8 cellular contexts compared by ENCODE assay signal in the genomic region with DNA sequence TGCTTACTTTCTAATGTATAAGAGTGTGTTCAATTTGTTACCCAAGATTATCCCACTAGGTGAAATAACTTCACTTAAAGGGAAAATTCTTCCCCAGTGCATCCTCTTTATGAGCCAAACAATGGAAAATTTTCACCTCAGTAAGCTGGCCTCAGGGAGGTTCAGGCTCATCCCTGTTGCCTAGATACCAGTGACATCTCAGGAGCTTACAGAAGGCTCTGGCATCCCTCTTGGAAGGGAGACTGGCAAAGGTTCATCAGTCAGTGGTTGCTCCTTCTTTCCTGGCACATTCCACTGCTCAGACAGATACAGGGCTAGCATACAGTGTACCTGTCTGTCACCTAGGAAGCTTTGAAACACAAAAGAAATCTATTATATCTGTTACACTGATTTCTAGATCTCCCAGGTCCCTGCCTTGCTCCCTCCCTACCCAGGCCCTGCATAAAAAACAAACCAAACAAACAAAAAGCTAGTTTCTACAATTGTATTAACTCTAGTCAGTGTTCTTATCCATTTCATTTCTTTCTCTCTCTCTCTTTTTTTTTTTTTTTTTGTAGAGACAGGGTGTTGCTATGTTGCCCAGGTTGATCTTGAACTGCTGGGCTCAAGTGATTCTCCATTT. TPM values are rescaled to one million over a fixed set of nuclear protein-coding genes. Genes with fewer than 3 reads are reported as not detected.
DNase-seq lines count a peak whose midpoint lies in the region; ATAC-seq, FAIRE-seq and TF ChIP-seq lines count a peak whose summit lies in the region.

No MANE protein-coding gene starts in this region.

- intact Hi-C loops in HepG2 (cut with micrococcal nuclease; ENCODE audit: unreplicated experiment), result no loop called here
- intact Hi-C loops in right lobe of liver (cut with DNase I), result no loop called here
- intact Hi-C loops in adrenal gland (cut with DNase I), result no loop called here

- TF ChIP-seq POLR2A in HepG2 (IDR thresholded peaks at IDR 0.05; ENCODE audit: insufficient read depth in 1 of 2, low read depth in 2 of 2, low read length in 2 of 2), result no peak
- TF ChIP-seq POLR2A in right lobe of liver (IDR thresholded peaks at IDR 0.05), result no peak
- peak in 1 of 2 donors; percentile 64 for TF ChIP-seq POLR2A in adrenal gland (IDR thresholded peaks at IDR 0.05)

- peaks cover 43% of the 10 kb centered on the region for H4K20me1 ChIP-seq in HepG2 (ENCODE audit: insufficient read depth, low read length)

- POLR2A ChIA-PET in HepG2 (lab: Yijun Ruan, JAX), result interaction anchor here (3.3 to 5.3 kb wide), 2 partner anchors 8 to 24 kb away, joined by 20 to 59 read pairs; no protein-coding TSS in a partner anchor

- peak overlapping the region; percentile 100 for H3K9ac ChIP-seq in HepG2 (ENCODE audit: insufficient read depth, low read depth, low read length)

- H3K27me3 ChIP-seq in HepG2 (ENCODE audit: control insufficient read depth in 1 of 2, insufficient read depth in 2 of 2, low read length in 2 of 2) (no peaks in the 10 kb centered on the region; a peak in 1 of 5 replicates), right lobe of liver (no peaks in the 10 kb centered on the region), adrenal gland (no peaks in the 10 kb centered on the region)

- H3K4me3 ChIP-seq in HepG2 (replicated peaks in 1 of 3; ENCODE audit: insufficient read depth in 1 of 3, low read depth in 2 of 3, low read length in 3 of 3) (peak overlapping the region; percentile 96 to 98 (median 97); a peak in 5 of 6 replicates), right lobe of liver (no peak overlapping the region), adrenal gland (peak overlapping the region in 1 of 4 donors; percentile 70)

- DNase-seq in HepG2 (ENCODE audit: low spot score), result no peak
- no peak for DNase-seq in right lobe of liver
- peak; percentile 47 to 80 (median 65) for DNase-seq in adrenal gland
- peak; percentile 60 for DNase-seq in islet precursor cell
- DNase-seq in urothelium cell line (ENCODE audit: low spot score), result peak; percentile 18
- no peak for DNase-seq in middle frontal gyrus (ENCODE audit: extremely low spot score, low spot score)
- no peak for DNase-seq in activated CD4-positive, CD25-positive, alpha-beta regulatory T cell treated with anti-CD3 and anti-CD28 coated beads, Interleukin-2, amount 50 U/mL, for 72 hours

- BruUV-seq in HepG2 (replicated peaks; lab: Mats Ljungman, UMichigan), result no TSS peak

- H3K4me2 ChIP-seq in HepG2 (ENCODE audit: low read depth, low read length), result peak overlapping the region; percentile 75

- TF ChIP-seq CTCF in HepG2 (CRISPR knock-in tag; IDR thresholded peaks at IDR 0.05), result no peak
- TF ChIP-seq CTCF in right lobe of liver (IDR thresholded peaks at IDR 0.05), result no peak
- no peak for TF ChIP-seq CTCF in adrenal gland (IDR thresholded peaks at IDR 0.05)

- H3K36me3 ChIP-seq in HepG2 (replicated peaks in 1 of 2; ENCODE audit: control insufficient read depth in 1 of 2, insufficient read depth in 2 of 2, low read length in 2 of 2) (peaks cover 8 to 22% of the 10 kb centered on the region in 2 experiments), right lobe of liver (peaks cover 0 to 16% (median 6%) of the 10 kb centered on the region in 4 donors), adrenal gland (replicated peaks in 1 of 2) (peaks cover 0 to 41% of the 10 kb centered on the region in 2 donors)

- no peak for TF ChIP-seq RAD21 in HepG2 (CRISPR knock-in tag; IDR thresholded peaks at IDR 0.05)

- peaks cover 66% of the 10 kb centered on the region for H3K79me2 ChIP-seq in HepG2 (ENCODE audit: insufficient read depth, low read length)

- in situ Hi-C loops in HepG2 (cut with HindIII; ENCODE audit: extremely low pct_ligation_motif_present, low pct_unique_long_range_greater_than_20kb), result no loop called here

- no peaks in the 10 kb centered on the region for H3K9me3 ChIP-seq in HepG2 (ENCODE audit: low read length)
- no peaks in the 10 kb centered on the region for H3K9me3 ChIP-seq in right lobe of liver
- H3K9me3 ChIP-seq in adrenal gland (replicated peaks in 1 of 3), result no peaks in the 10 kb centered on the region

- peaks cover 63% of the 10 kb centered on the region for H3K4me1 ChIP-seq in HepG2 (ENCODE audit: insufficient read depth, low read length)
- peaks cover 0 to 23% (median 3%) of the 10 kb centered on the region in 4 donors for H3K4me1 ChIP-seq in right lobe of liver
- H3K4me1 ChIP-seq in adrenal gland (replicated peaks in 1 of 2), result peaks cover 13 to 48% of the 10 kb centered on the region in 2 donors

- no peak overlapping the region for H2AFZ ChIP-seq in HepG2 (ENCODE audit: low read length)

- H3K27ac ChIP-seq in HepG2 (ENCODE audit: extremely low read length, insufficient read depth, low read length) (no peak overlapping the region), right lobe of liver (no peak overlapping the region), adrenal gland (peak overlapping the region in 3 of 5 donors; percentile 36 to 91 (median 81))

- TF ChIP-seq EP300 in HepG2 (IDR thresholded peaks at IDR 0.05; ENCODE audit: low read depth in 2 of 2, low read length in 2 of 2), result no peak
- TF ChIP-seq EP300 in HepG2 (CRISPR knock-in tag; IDR thresholded peaks at IDR 0.05; ENCODE audit: borderline replicate concordance), result no peak

- CTCF ChIA-PET in HepG2 (lab: Yijun Ruan, JAX; ENCODE audit: low intra/inter-chr PET ratio, low total read pairs), result no interaction called here

- ATAC-seq in HepG2 (no peak), right lobe of liver (no peak), GM21515 (IDR thresholded peaks at IDR 0.05; ENCODE audit: unreplicated experiment) (no peak)

- FAIRE-seq in HepG2 (lab: Jason Lieb, UNC) (no peak), urothelium cell line (lab: Jason Lieb, UNC) (no peak)

RNA-seq across cellular contexts. Expression of a gene that starts 1.7 kb away (rescaled TPM):
- total RNA-seq in HepG2 (2016; rRNA removed; fragmentation: Illumina TruSeq; extraction: Trizol) (65.5 and 85.5 TPM in 2 replicates), right lobe of liver (10 to 100 TPM; 25.4 to 31.4 (median 27.4) TPM), adrenal gland (100 to 1,000 TPM in 4 of 8 donors, 10 to 100 TPM in 4; 44.9 to 130 (median 98.4) TPM)
- total RNA-seq in HepG2 (2016; cell fraction: cytosol; rRNA removed; fragmentation: Illumina TruSeq; extraction: Trizol; ENCODE audit: low read depth), result 19.4 and 21.6 TPM in 2 replicates
- 63.7 and 86.9 TPM in 2 replicates for total RNA-seq in HepG2 (2016; cell fraction: insoluble cytoplasmic fraction; rRNA removed; fragmentation: Illumina TruSeq; extraction: Trizol)
- 32.1 and 38.0 TPM in 2 replicates for total RNA-seq in HepG2 (2016; cell fraction: membrane; rRNA removed; fragmentation: Illumina TruSeq; extraction: Trizol)
- total RNA-seq in HepG2 (2016; cell fraction: nucleus; rRNA removed; fragmentation: Illumina TruSeq; extraction: Trizol), result 100 and 109 TPM in 2 replicates
- polyA plus RNA-seq in HepG2 (2011; rRNA removed) (112 and 115 TPM in 2 replicates), adrenal gland (100 to 1,000 TPM in 2 of 3 donors, 10 to 100 TPM in 1; 67.2 to 185 (median 182) TPM)
- polyA plus RNA-seq in HepG2 (2011; cell fraction: cytosol; rRNA removed), result 66.7 and 84.4 TPM in 2 replicates
- 480 and 513 TPM in 2 replicates for polyA plus RNA-seq in HepG2 (2011; cell fraction: nucleus; rRNA removed)
- polyA plus RNA-seq in HepG2 (2012), result 77.2 and 80.7 TPM in 2 replicates
- polyA plus RNA-seq in HepG2 (2016; cell fraction: cytosol; fragmentation: Illumina TruSeq; extraction: Trizol; ENCODE audit: low read depth), result 16.4 and 20.0 TPM in 2 replicates
- polyA plus RNA-seq in HepG2 (2016; cell fraction: insoluble cytoplasmic fraction; fragmentation: Illumina TruSeq; extraction: Trizol; ENCODE audit: low read depth), result 82.8 and 83.9 TPM in 2 replicates
- polyA plus RNA-seq in HepG2 (2016; cell fraction: membrane; fragmentation: Illumina TruSeq; extraction: Trizol; ENCODE audit: low read depth), result 26.4 and 27.7 TPM in 2 replicates
- 260 and 268 TPM in 2 replicates for polyA plus RNA-seq in HepG2 (2016; cell fraction: nucleus; fragmentation: Illumina TruSeq; extraction: Trizol; ENCODE audit: insufficient read depth, low read depth)
- polyA minus RNA-seq in HepG2 (2011; rRNA and poly(A)+ RNA removed; ENCODE audit: low replicate concordance), result 71.8 and 84.4 TPM in 2 replicates
- polyA minus RNA-seq in HepG2 (2011; cell fraction: cytosol; rRNA and poly(A)+ RNA removed), result 23.0 and 26.6 TPM in 2 replicates
- polyA minus RNA-seq in HepG2 (2011; cell fraction: nucleus; rRNA and poly(A)+ RNA removed), result 87.8 and 89.9 TPM in 2 replicates

RNA-seq across cellular contexts. Expression of a gene that starts 29.6 kb away (rescaled TPM):
- 13.5 and 14.3 TPM in 2 replicates for total RNA-seq in HepG2 (2016; rRNA removed; fragmentation: Illumina TruSeq; extraction: Trizol)
- total RNA-seq in HepG2 (2016; cell fraction: cytosol; rRNA removed; fragmentation: Illumina TruSeq; extraction: Trizol; ENCODE audit: low read depth), result 4.8 and 5.0 TPM in 2 replicates
- total RNA-seq in HepG2 (2016; cell fraction: insoluble cytoplasmic fraction; rRNA removed; fragmentation: Illumina TruSeq; extraction: Trizol), result 13.6 and 14.6 TPM in 2 replicates
- 10.8 and 12.0 TPM in 2 replicates for total RNA-seq in HepG2 (2016; cell fraction: membrane; rRNA removed; fragmentation: Illumina TruSeq; extraction: Trizol)
- total RNA-seq in HepG2 (2016; cell fraction: nucleus; rRNA removed; fragmentation: Illumina TruSeq; extraction: Trizol), result 12.7 and 17.2 TPM in 2 replicates
- 35.2 and 44.2 TPM in 2 replicates for polyA plus RNA-seq in HepG2 (2011; rRNA removed)
- 25.4 and 38.7 TPM in 2 replicates for polyA plus RNA-seq in HepG2 (2011; cell fraction: cytosol; rRNA removed)
- 79.3 and 90.0 TPM in 2 replicates for polyA plus RNA-seq in HepG2 (2011; cell fraction: nucleus; rRNA removed)
- 14.1 and 18.5 TPM in 2 replicates for polyA plus RNA-seq in HepG2 (2012)
- 6.3 and 6.6 TPM in 2 replicates for polyA plus RNA-seq in HepG2 (2016; cell fraction: cytosol; fragmentation: Illumina TruSeq; extraction: Trizol; ENCODE audit: low read depth)
- polyA plus RNA-seq in HepG2 (2016; cell fraction: insoluble cytoplasmic fraction; fragmentation: Illumina TruSeq; extraction: Trizol; ENCODE audit: low read depth), result 15.7 and 21.1 TPM in 2 replicates
- 10.6 and 11.9 TPM in 2 replicates for polyA plus RNA-seq in HepG2 (2016; cell fraction: membrane; fragmentation: Illumina TruSeq; extraction: Trizol; ENCODE audit: low read depth)
- 26.0 and 26.3 TPM in 2 replicates for polyA plus RNA-seq in HepG2 (2016; cell fraction: nucleus; fragmentation: Illumina TruSeq; extraction: Trizol; ENCODE audit: insufficient read depth, low read depth)
- 68.5 and 115 TPM in 2 replicates for polyA minus RNA-seq in HepG2 (2011; rRNA and poly(A)+ RNA removed; ENCODE audit: low replicate concordance)
- polyA minus RNA-seq in HepG2 (2011; cell fraction: cytosol; rRNA and poly(A)+ RNA removed), result 20.6 and 27.4 TPM in 2 replicates
- polyA minus RNA-seq in HepG2 (2011; cell fraction: nucleus; rRNA and poly(A)+ RNA removed), result 27.7 and 30.7 TPM in 2 replicates
- total RNA-seq in right lobe of liver, result 10 to 100 TPM in 4 of 6 experiments, 1 to 10 TPM in 2; 6.8 to 27.3 (median 12.3) TPM
- 10 to 100 TPM; 21.5 to 78.7 (median 36.3) TPM for total RNA-seq in adrenal gland
- polyA plus RNA-seq in adrenal gland, result 10 to 100 TPM; 14.0 to 29.9 (median 15.7) TPM

RNA-seq across cellular contexts. Expression of a gene that starts 52.6 kb away (rescaled TPM):
- 3.2 and 5.4 TPM in 2 replicates for total RNA-seq in HepG2 (2016; rRNA removed; fragmentation: Illumina TruSeq; extraction: Trizol)
- 0.35 and 0.51 TPM in 2 replicates for total RNA-seq in HepG2 (2016; cell fraction: cytosol; rRNA removed; fragmentation: Illumina TruSeq; extraction: Trizol; ENCODE audit: low read depth)
- total RNA-seq in HepG2 (2016; cell fraction: insoluble cytoplasmic fraction; rRNA removed; fragmentation: Illumina TruSeq; extraction: Trizol), result 2.7 and 5.4 TPM in 2 replicates
- 1.1 and 1.2 TPM in 2 replicates for total RNA-seq in HepG2 (2016; cell fraction: membrane; rRNA removed; fragmentation: Illumina TruSeq; extraction: Trizol)
- total RNA-seq in HepG2 (2016; cell fraction: nucleus; rRNA removed; fragmentation: Illumina TruSeq; extraction: Trizol), result 7.5 and 9.6 TPM in 2 replicates
- 6.7 and 8.3 TPM in 2 replicates for polyA plus RNA-seq in HepG2 (2011; rRNA removed)
- polyA plus RNA-seq in HepG2 (2011; cell fraction: cytosol; rRNA removed), result 4.1 and 5.0 TPM in 2 replicates
- 54.2 and 80.2 TPM in 2 replicates for polyA plus RNA-seq in HepG2 (2011; cell fraction: nucleus; rRNA removed)
- 8.0 and 10.5 TPM in 2 replicates for polyA plus RNA-seq in HepG2 (2012)
- 0.34 and 0.35 TPM in 2 replicates for polyA plus RNA-seq in HepG2 (2016; cell fraction: cytosol; fragmentation: Illumina TruSeq; extraction: Trizol; ENCODE audit: low read depth)
- 2.4 and 3.0 TPM in 2 replicates for polyA plus RNA-seq in HepG2 (2016; cell fraction: insoluble cytoplasmic fraction; fragmentation: Illumina TruSeq; extraction: Trizol; ENCODE audit: low read depth)
- polyA plus RNA-seq in HepG2 (2016; cell fraction: membrane; fragmentation: Illumina TruSeq; extraction: Trizol; ENCODE audit: low read depth), result 0.61 and 0.63 TPM in 2 replicates
- 27.4 and 28.0 TPM in 2 replicates for polyA plus RNA-seq in HepG2 (2016; cell fraction: nucleus; fragmentation: Illumina TruSeq; extraction: Trizol; ENCODE audit: insufficient read depth, low read depth)
- 6.7 and 18.0 TPM in 2 replicates for polyA minus RNA-seq in HepG2 (2011; rRNA and poly(A)+ RNA removed; ENCODE audit: low replicate concordance)
- 6.9 and 7.0 TPM in 2 replicates for polyA minus RNA-seq in HepG2 (2011; cell fraction: cytosol; rRNA and poly(A)+ RNA removed)
- 18.9 and 19.6 TPM in 2 replicates for polyA minus RNA-seq in HepG2 (2011; cell fraction: nucleus; rRNA and poly(A)+ RNA removed)
- under 1 TPM; 0.15 to 0.68 (median 0.34) TPM for total RNA-seq in right lobe of liver
- total RNA-seq in adrenal gland, result 1 to 10 TPM in 5 of 8 donors, under 1 TPM in 3; 0.78 to 3.9 (median 1.3) TPM
- polyA plus RNA-seq in adrenal gland, result 10 to 100 TPM in 1 of 3 donors, 1 to 10 TPM in 2; 1.4 to 23.5 (median 4.4) TPM

Comparison
In these comparisons a context has a peak if more than half of its experiments do, and no peak if none do; other contexts are left out.
1. H3K4me3 ChIP-seq: peak in HepG2 (3 of 3); none in right lobe of liver (0 of 3).
2. DNase-seq: peak in adrenal gland (7 of 7), islet precursor cell (single experiment) and urothelium cell line (single experiment); none in HepG2 (single experiment), right lobe of liver (0 of 3), middle frontal gyrus (single experiment) and activated CD4-positive, CD25-positive, alpha-beta regulatory T cell treated with anti-CD3 and anti-CD28 coated beads, Interleukin-2, amount 50 U/mL, for 72 hours (single experiment).
3. H3K27ac ChIP-seq: peak in adrenal gland (3 of 5); none in HepG2 (single experiment) and right lobe of liver (0 of 3).